Comparison of ENCODE assay signal across 17 cellular contexts in the genomic region with DNA sequence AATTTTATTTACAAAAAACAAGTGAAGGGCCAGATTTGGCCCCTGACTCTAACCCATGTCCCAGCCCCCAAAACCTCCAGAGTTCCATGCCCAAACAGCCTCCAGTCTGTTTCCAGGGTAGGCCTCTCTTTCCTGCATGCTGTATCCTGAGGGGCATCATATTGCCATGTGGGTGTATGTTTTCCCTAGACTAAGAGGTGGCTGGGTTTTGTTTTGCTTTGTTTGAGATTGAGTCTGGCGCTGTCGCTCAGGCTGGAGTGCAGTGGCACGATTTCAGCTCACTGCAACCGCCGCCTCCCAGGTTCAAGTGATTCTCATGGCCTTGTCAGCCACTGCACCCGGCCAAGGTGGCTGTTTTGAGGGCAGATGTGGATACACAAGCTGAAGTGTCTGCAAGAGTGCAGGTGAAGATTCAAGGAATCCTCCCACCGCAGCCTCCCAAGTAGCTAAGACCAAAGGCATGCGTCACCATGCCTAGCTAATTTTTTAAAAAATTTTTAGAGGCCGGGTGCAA.
"Had no signal": no experiment of that assay in that cellular context is flagged by ENCODE, and none has a peak within 500 bp of the region (broad histone marks: within the 10 kb centered on the region; RNA-seq: fewer than 3 reads in every experiment).

No MANE protein-coding gene starts in this region.

- H3K27ac Mint-ChIP-seq: naive thymus-derived CD4-positive, alpha-beta T cell; stimulated activated naive B cell treated with anti-CD40 and anti-IgM and Interleukin-4, amounts not matched to agents 10 μg/mL and 1 μg/mL and 100 μg/mL, for 72 hours; stimulated activated naive CD8-positive, alpha-beta T cell treated with anti-CD3 and anti-CD28 coated beads, Interleukin-15, amount 100 ng/mL, for 72 hours had no signal

- H3K27me3 Mint-ChIP-seq: stimulated activated naive CD8-positive, alpha-beta T cell treated with anti-CD3 and anti-CD28 coated beads, Interleukin-15, amount 100 ng/mL, for 72 hours had no signal

- DNase-seq: colonic mucosa; dermis blood vessel endothelial cell; foreskin melanocyte; heart left ventricle; hippocampal formation; left colon; mesendoderm; naive thymus-derived CD4-positive, alpha-beta T cell; sigmoid colon; stimulated activated CD4-positive, alpha-beta T cell treated with anti-CD3 and anti-CD28 coated beads, Interleukin-2, amount 100 ng/mL, for 24 hours; stimulated activated CD4-positive, alpha-beta T cell treated with anti-CD3 and anti-CD28 coated beads, Interleukin-4, amount 100 ng/mL, for 4 hours; stimulated activated naive B cell treated with anti-CD40 and anti-IgM and Interleukin-4, amounts not matched to agents 10 μg/mL and 1 μg/mL and 100 μg/mL, for 72 hours; stimulated activated naive CD8-positive, alpha-beta T cell treated with anti-CD3 and anti-CD28 coated beads, Interleukin-15, amount 100 ng/mL, for 72 hours; testis had no signal

- H3K4me1 Mint-ChIP-seq: stimulated activated naive CD8-positive, alpha-beta T cell treated with anti-CD3 and anti-CD28 coated beads, Interleukin-15, amount 100 ng/mL, for 72 hours had no signal

- H3K4me3 Mint-ChIP-seq: naive thymus-derived CD4-positive, alpha-beta T cell; stimulated activated naive B cell treated with anti-CD40 and anti-IgM and Interleukin-4, amounts not matched to agents 10 μg/mL and 1 μg/mL and 100 μg/mL, for 72 hours; stimulated activated naive CD8-positive, alpha-beta T cell treated with anti-CD3 and anti-CD28 coated beads, Interleukin-15, amount 100 ng/mL, for 72 hours had no signal

- ATAC-seq: heart left ventricle; left colon; naive thymus-derived CD4-positive, alpha-beta T cell; stimulated activated naive B cell treated with anti-CD40 and anti-IgM and Interleukin-4, amounts not matched to agents 10 μg/mL and 1 μg/mL and 100 μg/mL, for 72 hours; stimulated activated naive CD8-positive, alpha-beta T cell treated with anti-CD3 and anti-CD28 coated beads, Interleukin-15, amount 100 ng/mL, for 72 hours had no signal

- H3K27me3 ChIP-seq: colonic mucosa, right atrium auricular region, sigmoid colon, testis, tibial nerve had no signal

- H3K36me3 ChIP-seq: colonic mucosa, heart left ventricle, right atrium auricular region, sigmoid colon, tibial nerve had no signal

- H3K27ac ChIP-seq: colonic mucosa, heart left ventricle, right atrium auricular region, sigmoid colon, skin epidermis, testis, tibial nerve had no signal

- H3K4me1 ChIP-seq: colonic mucosa, heart left ventricle, right atrium auricular region, sigmoid colon, testis, tibial nerve had no signal

- H3K4me3 ChIP-seq: colonic mucosa, heart left ventricle, right atrium auricular region, sigmoid colon, skin epidermis, testis, tibial nerve had no signal

- H3K9me3 ChIP-seq: colonic mucosa, heart left ventricle, right atrium auricular region, sigmoid colon, testis, tibial nerve had no signal

- H3K36me3 Mint-ChIP-seq: naive thymus-derived CD4-positive, alpha-beta T cell; stimulated activated naive B cell treated with anti-CD40 and anti-IgM and Interleukin-4, amounts not matched to agents 10 μg/mL and 1 μg/mL and 100 μg/mL, for 72 hours had no signal

- H3K9me3 Mint-ChIP-seq: naive thymus-derived CD4-positive, alpha-beta T cell; stimulated activated naive B cell treated with anti-CD40 and anti-IgM and Interleukin-4, amounts not matched to agents 10 μg/mL and 1 μg/mL and 100 μg/mL, for 72 hours; stimulated activated naive CD8-positive, alpha-beta T cell treated with anti-CD3 and anti-CD28 coated beads, Interleukin-15, amount 100 ng/mL, for 72 hours had no signal
